Comparison of ENCODE assay signal across 8 cellular contexts in the genomic region with DNA sequence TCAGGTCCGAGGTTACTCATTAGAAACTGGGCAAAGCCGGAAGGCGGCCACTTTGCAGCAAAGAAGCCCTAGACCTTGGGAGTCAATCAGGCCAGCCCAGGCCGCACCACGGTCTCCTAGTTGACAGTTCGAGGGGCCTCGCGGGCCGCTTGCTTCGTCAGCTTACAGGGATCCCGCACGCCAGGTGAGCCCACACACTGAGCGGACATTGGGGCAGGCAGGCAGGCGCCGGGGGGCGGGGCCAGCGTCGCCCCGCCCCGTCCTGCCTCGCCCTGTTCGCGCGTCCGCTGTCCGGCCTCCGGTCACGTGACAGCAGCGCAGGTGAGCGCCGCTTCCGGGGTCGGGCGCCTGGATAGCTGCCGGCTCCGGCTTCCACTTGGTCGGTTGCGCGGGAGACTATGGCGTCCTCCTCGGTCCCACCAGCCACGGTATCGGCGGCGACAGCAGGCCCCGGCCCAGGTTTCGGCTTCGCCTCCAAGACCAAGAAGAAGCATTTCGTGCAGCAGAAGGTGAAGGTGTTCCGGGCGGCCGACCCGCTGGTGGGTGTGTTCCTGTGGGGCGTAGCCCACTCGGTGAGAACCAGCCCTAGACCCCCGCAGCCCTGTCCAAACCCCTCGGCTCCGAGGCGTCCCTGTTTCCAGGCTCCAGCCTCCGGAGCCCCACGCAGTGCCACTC. TPM values are rescaled to one million over a fixed set of nuclear protein-coding genes. Genes with fewer than 3 reads are reported as not detected.
DNase-seq lines count a peak whose midpoint lies in the region; ATAC-seq and TF ChIP-seq lines count a peak whose summit lies in the region.

A gene (plus strand): TSS at position 301 of the 675 bp plus-strand sequence. CDS start 98 bp downstream, at position 399.

- TF ChIP-seq CTCF in GM12864 (IDR thresholded peaks at IDR 0.05; ENCODE audit: low read depth, low read length, missing control alignments) (no peak), HFFc6 (IDR thresholded peaks at IDR 0.05) (no peak), heart left ventricle (IDR thresholded peaks at IDR 0.05) (no peak), transverse colon (IDR thresholded peaks at IDR 0.05) (peak in 1 of 5 experiments; percentile 6)

- peak; percentile 97 for ATAC-seq in activated naive CD8-positive, alpha-beta T cell treated with anti-CD3 and anti-CD28 coated beads, Interleukin-2, amount 50 U/mL, for 24 hours
- peak; percentile 94 to 98 (median 98) for ATAC-seq in heart left ventricle

- H3K4me3 Mint-ChIP-seq in HFFc6: peak within 1 kb of the TSS; percentile 92
- peak within 1 kb of the TSS; percentile 86 for H3K4me3 Mint-ChIP-seq in activated naive CD8-positive, alpha-beta T cell treated with anti-CD3 and anti-CD28 coated beads, Interleukin-2, amount 50 U/mL, for 24 hours

- H3K4me1 ChIP-seq in heart left ventricle (peaks cover 0 to 27% (median 14%) of the 10 kb centered on the region in 12 donors), transverse colon (peaks cover 7 to 20% (median 17%) of the 10 kb centered on the region in 4 donors)

- H3K9me3 ChIP-seq in heart left ventricle (no peaks in the 10 kb centered on the region), transverse colon (no peaks in the 10 kb centered on the region)

- peaks cover 26% of the 10 kb centered on the region for H3K4me1 Mint-ChIP-seq in HFFc6 (ENCODE audit: low read depth)
- H3K4me1 Mint-ChIP-seq in activated naive CD8-positive, alpha-beta T cell treated with anti-CD3 and anti-CD28 coated beads, Interleukin-2, amount 50 U/mL, for 24 hours: peaks cover 22% of the 10 kb centered on the region

- TF ChIP-seq POLR2A in heart left ventricle (IDR thresholded peaks at IDR 0.05) (peak in 1 of 2 donors; percentile 65), transverse colon (IDR thresholded peaks at IDR 0.05) (peak; percentile 71)

- peak within 1 kb of the TSS; percentile 40; the same call in 1 of the 2 replicates for H3K27ac Mint-ChIP-seq in HFFc6
- H3K27ac Mint-ChIP-seq in activated naive CD8-positive, alpha-beta T cell treated with anti-CD3 and anti-CD28 coated beads, Interleukin-2, amount 50 U/mL, for 24 hours: peak within 1 kb of the TSS; percentile 75

- H3K27me3 Mint-ChIP-seq in HFFc6 (ENCODE audit: insufficient read depth): no peaks in the 10 kb centered on the region; the same call in 1 of the 2 replicates
- no peaks in the 10 kb centered on the region for H3K27me3 Mint-ChIP-seq in activated naive CD8-positive, alpha-beta T cell treated with anti-CD3 and anti-CD28 coated beads, Interleukin-2, amount 50 U/mL, for 24 hours

- H3K27me3 ChIP-seq in heart left ventricle (peaks cover 0 to 22% (median 2%) of the 10 kb centered on the region in 9 donors), transverse colon (peaks cover 9% of the 10 kb centered on the region)

- peak; percentile 60 for DNase-seq in GM12864 (ENCODE audit: low read depth)
- DNase-seq in HFFc6: peak; percentile 22
- DNase-seq in NCI-H1048 (lab: John Stamatoyannopoulos, UW): peak; percentile 74
- peak; percentile 65 for DNase-seq in T follicular helper cell (ENCODE audit: low read depth)
- DNase-seq in activated naive CD8-positive, alpha-beta T cell treated with anti-CD3 and anti-CD28 coated beads, Interleukin-2, amount 50 U/mL, for 24 hours: peak; percentile 83
- DNase-seq in heart left ventricle: peak; percentile 84 to 88 (median 86)
- DNase-seq in pons (ENCODE audit: low spot score): peak; percentile 74
- DNase-seq in transverse colon: peak; percentile 90

- H3K9me3 Mint-ChIP-seq in HFFc6: no peaks in the 10 kb centered on the region
- H3K9me3 Mint-ChIP-seq in activated naive CD8-positive, alpha-beta T cell treated with anti-CD3 and anti-CD28 coated beads, Interleukin-2, amount 50 U/mL, for 24 hours: no peaks in the 10 kb centered on the region

- H3K27ac ChIP-seq in heart left ventricle (peak within 1 kb of the TSS in 11 of 12 donors; percentile 44 to 89 (median 77)), transverse colon (peak within 1 kb of the TSS; percentile 81 to 89 (median 85))

- intact Hi-C loops in heart left ventricle (cut with DNase I) (no loop called here), transverse colon (cut with DNase I; ENCODE audit: low total_unique reads) (no loop called here)

- H3K4me3 ChIP-seq in GM12864 (ENCODE audit: low read depth, low read length) (peak within 1 kb of the TSS; percentile 71), heart left ventricle (peak within 1 kb of the TSS; percentile 42 to 99 (median 86)), transverse colon (peak within 1 kb of the TSS; percentile 74 to 91 (median 78))

- in situ Hi-C loops in transverse colon (cut with MboI; ENCODE audit: low pct_ligation_motif_present in 1 of 4, low pct_unique_long_range_greater_than_20kb in 1 of 4, low sequenced_read_pairs in 3 of 4): no loop called here

- no peaks in the 10 kb centered on the region for H3K36me3 Mint-ChIP-seq in HFFc6 (ENCODE audit: low read depth)
- peaks cover 9% of the 10 kb centered on the region for H3K36me3 Mint-ChIP-seq in activated naive CD8-positive, alpha-beta T cell treated with anti-CD3 and anti-CD28 coated beads, Interleukin-2, amount 50 U/mL, for 24 hours (ENCODE audit: low read depth)

- no peak for TF ChIP-seq EP300 in transverse colon (IDR thresholded peaks at IDR 0.05; ENCODE audit: low read depth)

- H3K36me3 ChIP-seq in heart left ventricle (peaks cover 0 to 22% (median 18%) of the 10 kb centered on the region in 9 donors), transverse colon (no peaks in the 10 kb centered on the region)

- 0 to 4% (median 1%) methylated on average over 12 to 61 of the region's 61 CpGs for WGBS in heart left ventricle, 4 donors
- WGBS in transverse colon (ENCODE audit: low coverage in 1 of 2), 2 donors: 0 to 1% methylated on average over 5 to 39 of the region's 61 CpGs

RNA-seq across cellular contexts. Expression of the gene that starts here (rescaled TPM):
- total RNA-seq in HFFc6 (2021; fragmentation: NEBNext Ultra II Directional; extraction: Animal tissue kit (Norgen Biotek cat#: 25700)): 10 to 100 TPM; 21.1 to 33.1 (median 24.3) TPM
- total RNA-seq in heart left ventricle (10 to 100 TPM; 12.9 to 31.0 (median 17.0) TPM), transverse colon (100 to 1,000 TPM in 1 of 4 donors, 10 to 100 TPM in 3; 38.4 to 308 (median 45.8) TPM)
- 10 to 100 TPM in 1 of 2 donors, 1 to 10 TPM in 1; 4.6 to 22.6 TPM for polyA plus RNA-seq in heart left ventricle

Comparison
In these comparisons a context has a peak if more than half of its experiments do, and no peak if none do; other contexts are left out.
1. Peak in every context shown above with its lines: DNase-seq, ATAC-seq, H3K4me3 ChIP-seq and H3K27ac ChIP-seq.
2. DNase-seq: peak in every context shown above with its lines; median percentile 90 in transverse colon; 86 in heart left ventricle; 83 in activated naive CD8-positive, alpha-beta T cell treated with anti-CD3 and anti-CD28 coated beads, Interleukin-2, amount 50 U/mL, for 24 hours; 74 in NCI-H1048; 74 in pons; 65 in T follicular helper cell; 60 in GM12864; 22 in HFFc6.